In genomic region chr3:131047582-131047981, GRCh38 we compare ENCODE assay signal across 18 cellular contexts. TPM values are rescaled to one million over a fixed set of nuclear protein-coding genes. Genes with fewer than 3 reads are reported as not detected.
DNase-seq lines count a peak whose midpoint lies in the region; ATAC-seq and TF ChIP-seq lines count a peak whose summit lies in the region.
"Had no signal": no experiment of that assay in that cellular context is flagged by ENCODE, and none has a peak within 500 bp of the region (broad histone marks: within the 10 kb centered on the region; RNA-seq: fewer than 3 reads in every experiment).

No MANE protein-coding gene starts in this region.

- H3K4me3 Mint-ChIP-seq in activated naive CD8-positive, alpha-beta T cell treated with anti-CD3 and anti-CD28 coated beads, Interleukin-2, amount 10 ng/mL, durations not matched to agents 7 days and 5 days = peak overlapping the region; percentile 9
- H3K4me3 Mint-ChIP-seq in activated naive CD8-positive, alpha-beta T cell treated with anti-CD3 and anti-CD28 coated beads for 36 hours = no peak overlapping the region
- H3K4me3 Mint-ChIP-seq in type B pancreatic cell = no peak overlapping the region
- H3K4me3 Mint-ChIP-seq: activated naive CD8-positive, alpha-beta T cell had no signal

- peaks cover 34% of the 10 kb centered on the region for H3K4me1 ChIP-seq in KMS-11 (ENCODE audit: low read depth, poor library complexity, severe bottlenecking)
- H3K4me1 ChIP-seq: upper lobe of right lung had no signal

- H3K27me3 ChIP-seq in KMS-11 (ENCODE audit: insufficient read depth, low read depth) = no peaks in the 10 kb centered on the region
- H3K27me3 ChIP-seq: hepatocyte, ovary, upper lobe of right lung had no signal

- peaks cover 12% of the 10 kb centered on the region for H3K36me3 Mint-ChIP-seq in activated naive CD8-positive, alpha-beta T cell treated with anti-CD3 and anti-CD28 coated beads, Interleukin-2, amount 10 ng/mL, durations not matched to agents 7 days and 5 days
- H3K36me3 Mint-ChIP-seq in activated naive CD8-positive, alpha-beta T cell treated with anti-CD3 and anti-CD28 coated beads for 36 hours = peaks cover 25% of the 10 kb centered on the region
- peaks cover 7% of the 10 kb centered on the region for H3K36me3 Mint-ChIP-seq in type B pancreatic cell

- H3K27ac Mint-ChIP-seq in activated naive CD8-positive, alpha-beta T cell treated with anti-CD3 and anti-CD28 coated beads, Interleukin-2, amount 10 ng/mL, durations not matched to agents 7 days and 5 days = peak overlapping the region; percentile 39
- H3K27ac Mint-ChIP-seq in activated naive CD8-positive, alpha-beta T cell treated with anti-CD3 and anti-CD28 coated beads for 36 hours = no peak overlapping the region
- no peak overlapping the region for H3K27ac Mint-ChIP-seq in type B pancreatic cell
- H3K27ac Mint-ChIP-seq: activated naive CD8-positive, alpha-beta T cell had no signal

- no peaks in the 10 kb centered on the region for H4K20me1 ChIP-seq in KMS-11 (ENCODE audit: insufficient read depth)

- peak overlapping the region; percentile 68 for H3K27ac ChIP-seq in KMS-11
- H3K27ac ChIP-seq: hepatocyte, ovary, upper lobe of right lung had no signal

- peak; percentile 94 for TF ChIP-seq CTCF in KMS-11 (conservative IDR thresholded peaks at IDR 0.05; ENCODE audit: low read depth, low read length)
- TF ChIP-seq CTCF in type B pancreatic cell (conservative IDR thresholded peaks at IDR 0.05) = peak; percentile 18

- H3K4me3 ChIP-seq in KMS-11 (IDR thresholded peaks at IDR 0.05; ENCODE audit: insufficient read depth, low read depth, low read length) = peak overlapping the region; percentile 92
- H3K4me3 ChIP-seq: hepatocyte, ovary, smooth muscle cell, upper lobe of right lung had no signal

- DNase-seq in activated naive CD8-positive, alpha-beta T cell treated with anti-CD3 and anti-CD28 coated beads, Interleukin-2, amount 10 ng/mL, durations not matched to agents 7 days and 5 days = no peak
- DNase-seq in activated naive CD8-positive, alpha-beta T cell treated with anti-CD3 and anti-CD28 coated beads for 36 hours = no peak
- peak; percentile 12 for DNase-seq in SW480 (ENCODE audit: low spot score)
- DNase-seq in type B pancreatic cell (ENCODE audit: extremely low spot score, unreplicated experiment) = no peak
- DNase-seq in NCI-H1105 treated with DMSO at 0.1 percent for 48 hours (lab: John Stamatoyannopoulos, UW) = no peak
- no peak for DNase-seq in kidney glomerular epithelial cell (lab: John Stamatoyannopoulos, UW)
- DNase-seq in GOT3 (lab: John Stamatoyannopoulos, UW) = no peak
- DNase-seq: activated CD4-positive, alpha-beta T cell treated with anti-CD3 and anti-CD28 coated beads for 4 hours; left cardiac atrium; MV-4-11; NCI-H446 treated with DMSO at 0.1 percent for 48 hours; ovary; stimulated activated naive CD4-positive, alpha-beta T cell; upper lobe of right lung had no signal

- peaks cover 11% of the 10 kb centered on the region for H3K9me3 Mint-ChIP-seq in activated naive CD8-positive, alpha-beta T cell treated with anti-CD3 and anti-CD28 coated beads, Interleukin-2, amount 10 ng/mL, durations not matched to agents 7 days and 5 days
- peaks cover 38% of the 10 kb centered on the region for H3K9me3 Mint-ChIP-seq in activated naive CD8-positive, alpha-beta T cell treated with anti-CD3 and anti-CD28 coated beads for 36 hours
- H3K9me3 Mint-ChIP-seq in type B pancreatic cell = peaks cover 19% of the 10 kb centered on the region

- peaks cover 12% of the 10 kb centered on the region for H3K4me1 Mint-ChIP-seq in activated naive CD8-positive, alpha-beta T cell treated with anti-CD3 and anti-CD28 coated beads, Interleukin-2, amount 10 ng/mL, durations not matched to agents 7 days and 5 days
- peaks cover 6% of the 10 kb centered on the region for H3K4me1 Mint-ChIP-seq in activated naive CD8-positive, alpha-beta T cell treated with anti-CD3 and anti-CD28 coated beads for 36 hours
- no peaks in the 10 kb centered on the region for H3K4me1 Mint-ChIP-seq in type B pancreatic cell (ENCODE audit: unreplicated experiment)

- H3K36me3 ChIP-seq in KMS-11 (ENCODE audit: insufficient read depth) = no peaks in the 10 kb centered on the region
- H3K36me3 ChIP-seq: ovary, upper lobe of right lung had no signal

- no peak for ATAC-seq in activated naive CD8-positive, alpha-beta T cell treated with anti-CD3 and anti-CD28 coated beads, Interleukin-2, amount 10 ng/mL, durations not matched to agents 7 days and 5 days (ENCODE audit: low read depth)
- ATAC-seq: left cardiac atrium, upper lobe of right lung had no signal

- H3K27me3 Mint-ChIP-seq in activated naive CD8-positive, alpha-beta T cell treated with anti-CD3 and anti-CD28 coated beads, Interleukin-2, amount 10 ng/mL, durations not matched to agents 7 days and 5 days = peaks cover 2% of the 10 kb centered on the region
- no peaks in the 10 kb centered on the region for H3K27me3 Mint-ChIP-seq in activated naive CD8-positive, alpha-beta T cell treated with anti-CD3 and anti-CD28 coated beads for 36 hours
- H3K27me3 Mint-ChIP-seq in type B pancreatic cell = no peaks in the 10 kb centered on the region
- H3K27me3 Mint-ChIP-seq: activated naive CD8-positive, alpha-beta T cell had no signal

- H3K9ac ChIP-seq in KMS-11 = peak overlapping the region; percentile 61

- peak overlapping the region; percentile 75 for H3K4me2 ChIP-seq in KMS-11
- H3K4me2 ChIP-seq: hepatocyte, smooth muscle cell had no signal

- H3K79me2 ChIP-seq in KMS-11 (ENCODE audit: insufficient read depth, low read depth) = no peaks in the 10 kb centered on the region
- H3K79me2 ChIP-seq: hepatocyte had no signal

- peak overlapping the region; percentile 77 for H2AFZ ChIP-seq in KMS-11 (ENCODE audit: low read depth)
- H2AFZ ChIP-seq: hepatocyte had no signal

- POLR2A ChIA-PET in activated naive CD8-positive, alpha-beta T cell treated with anti-CD3 and anti-CD28 coated beads, Interleukin-2, amount 10 ng/mL, durations not matched to agents 7 days and 5 days (lab: Charles Lee) = interaction anchor here (1.1 kb wide), 1 partner anchor 21 kb away, joined by 4 read pairs; the partner anchor contains the start of genes ASTE1 and NEK11

RNA-seq across cellular contexts. Expression of gene NEK11, which starts 20.9 kb away (rescaled TPM):
- 1 to 10 TPM; 3.1 to 3.8 TPM for total RNA-seq in activated naive CD8-positive, alpha-beta T cell treated with anti-CD3 and anti-CD28 coated beads, Interleukin-2, amount 10 ng/mL, durations not matched to agents 7 days and 5 days
- 1 to 10 TPM in 1 of 2 experiments, under 1 TPM in 1; 0.85 to 2.1 TPM for total RNA-seq in activated naive CD8-positive, alpha-beta T cell treated with anti-CD3 and anti-CD28 coated beads for 36 hours
- 5.7 and 13.8 TPM in 2 replicates for total RNA-seq in type B pancreatic cell (ENCODE audit: low replicate concordance)

RNA-seq across cellular contexts. Expression of gene ASTE1, which starts 21.0 kb away (rescaled TPM):
- 10 to 100 TPM; 16.8 to 22.0 TPM for total RNA-seq in activated naive CD8-positive, alpha-beta T cell treated with anti-CD3 and anti-CD28 coated beads, Interleukin-2, amount 10 ng/mL, durations not matched to agents 7 days and 5 days
- 1 to 10 TPM; 8.0 to 9.6 TPM for total RNA-seq in activated naive CD8-positive, alpha-beta T cell treated with anti-CD3 and anti-CD28 coated beads for 36 hours
- 8.4 and 11.4 TPM in 2 replicates for total RNA-seq in type B pancreatic cell (ENCODE audit: low replicate concordance)
